Comparison of ENCODE assay signal across 9 cellular contexts in genomic region chr2:20641123-20641985, GRCh38. TPM values are rescaled to one million over a fixed set of nuclear protein-coding genes. Genes with fewer than 3 reads are reported as not detected.
DNase-seq lines count a peak whose midpoint lies in the region; TF ChIP-seq lines count a peak whose summit lies in the region.
"Had no signal": no experiment of that assay in that cellular context is flagged by ENCODE, and none has a peak within 500 bp of the region (broad histone marks: within the 10 kb centered on the region; RNA-seq: fewer than 3 reads in every experiment).

No MANE protein-coding gene starts in this region.

- H3K9me3 ChIP-seq in BLaER1 (no peaks in the 10 kb centered on the region), adrenal gland (replicated peaks in 1 of 3) (no peaks in the 10 kb centered on the region), osteoblast (ENCODE audit: low read depth, low read length) (no peaks in the 10 kb centered on the region)

- no peak overlapping the region for H3K4me3 ChIP-seq in BLaER1
- H3K4me3 ChIP-seq in adrenal gland, result no peak overlapping the region
- H3K4me3 ChIP-seq in fibroblast of pulmonary artery (replicated peaks; ENCODE audit: low read depth, low read length), result no peak overlapping the region
- no peak overlapping the region for H3K4me3 ChIP-seq in osteoblast (ENCODE audit: insufficient read depth, low read length)
- H3K4me3 ChIP-seq: hepatocyte had no signal

- H3K4me2 ChIP-seq in BLaER1, result peak overlapping the region; percentile 66
- H3K4me2 ChIP-seq in osteoblast (ENCODE audit: insufficient read depth, low read length), result no peak overlapping the region
- H3K4me2 ChIP-seq: hepatocyte had no signal

- WGBS in adrenal gland, 4 donors, result 39 to 69% (median 44%) methylated on average over 18 to 23 of the region's 23 CpGs

- intact Hi-C loops in adrenal gland (cut with DNase I), result loop anchor here in 1 of 2 donors (10.0 kb wide), 1 partner anchor 267 kb away; no protein-coding TSS in a partner anchor

- H4K20me1 ChIP-seq in BLaER1 (peaks cover 53% of the 10 kb centered on the region), osteoblast (ENCODE audit: insufficient read depth, low read length) (peaks cover 29% of the 10 kb centered on the region)

- peak overlapping the region; percentile 16; the same call in 1 of the 2 replicates for H3K9ac ChIP-seq in BLaER1

- DNase-seq in adrenal gland (peak; percentile 92 to 99 (median 98)), fibroblast of pulmonary artery (ENCODE audit: low read depth) (peak; percentile 32), osteoblast (ENCODE audit: insufficient read length, low spot score, missing footprints) (peak; percentile 97), amniotic stem cell (lab: John Stamatoyannopoulos, UW) (no peak)
- DNase-seq in activated effector memory CD4-positive, alpha-beta T cell treated with anti-CD3 and anti-CD28 coated beads, Interleukin-2, amount 50 U/mL, for 16 hours, result no peak
- DNase-seq in activated CD4-positive, CD25-positive, alpha-beta regulatory T cell treated with anti-CD3 and anti-CD28 coated beads, Interleukin-2, amount 50 U/mL, for 72 hours, result no peak
- no peak for DNase-seq in stimulated activated CD4-positive, alpha-beta T cell treated with anti-CD3 and anti-CD28 coated beads, Interleukin-12 subunit alpha, Interleukin-12 subunit beta, amount 100 ng/mL, for 4 hours

- no peak overlapping the region for H2AFZ ChIP-seq in osteoblast (ENCODE audit: low read length)
- H2AFZ ChIP-seq: hepatocyte had no signal

- TF ChIP-seq CTCF in adrenal gland (IDR thresholded peaks at IDR 0.05) (no peak), fibroblast of pulmonary artery (IDR thresholded peaks at IDR 0.05; ENCODE audit: low read length, missing control alignments) (no peak), osteoblast (IDR thresholded peaks at IDR 0.05; ENCODE audit: extremely low read depth, low read depth, low read length) (no peak)

- TF ChIP-seq POLR2A in adrenal gland (IDR thresholded peaks at IDR 0.05), result peak; percentile 66 to 94

- H3K36me3 ChIP-seq in BLaER1 (peaks cover 71% of the 10 kb centered on the region), adrenal gland (replicated peaks in 1 of 2) (peaks cover 0 to 43% of the 10 kb centered on the region in 2 donors), osteoblast (ENCODE audit: insufficient read depth, low read length) (peaks cover 34% of the 10 kb centered on the region)

- H3K4me1 ChIP-seq in BLaER1, result peaks cover 54% of the 10 kb centered on the region
- H3K4me1 ChIP-seq in adrenal gland (replicated peaks in 1 of 2), result peaks cover 15 to 35% of the 10 kb centered on the region in 2 donors
- peaks cover 11% of the 10 kb centered on the region for H3K4me1 ChIP-seq in osteoblast (ENCODE audit: insufficient read depth, low read length)

- H3K27ac ChIP-seq in BLaER1, result peak overlapping the region; percentile 42; the same call in 1 of the 2 replicates
- peak overlapping the region; percentile 84 to 97 (median 96) for H3K27ac ChIP-seq in adrenal gland
- H3K27ac ChIP-seq in osteoblast (ENCODE audit: low read depth, low read length), result peak overlapping the region; percentile 78
- H3K27ac ChIP-seq: hepatocyte had no signal

- no peaks in the 10 kb centered on the region for H3K27me3 ChIP-seq in BLaER1
- H3K27me3 ChIP-seq in adrenal gland, result no peaks in the 10 kb centered on the region
- H3K27me3 ChIP-seq in osteoblast (ENCODE audit: insufficient read depth, low read length), result no peaks in the 10 kb centered on the region
- H3K27me3 ChIP-seq: hepatocyte had no signal

- H3K79me2 ChIP-seq in osteoblast (ENCODE audit: insufficient read depth, low read length), result peaks cover 22% of the 10 kb centered on the region
- H3K79me2 ChIP-seq: hepatocyte had no signal

RNA-seq across cellular contexts. Expression of gene HS1BP3, which starts 9.5 kb away (rescaled TPM):
- total RNA-seq in adrenal gland (10 to 100 TPM; 33.0 to 50.1 (median 42.9) TPM), osteoblast (47.4 and 47.8 TPM in 2 replicates)
- polyA plus RNA-seq in adrenal gland, result 10 to 100 TPM; 23.7 to 44.2 (median 29.2) TPM

RNA-seq across cellular contexts. Expression of gene GDF7, which starts 25.6 kb away (rescaled TPM):
- total RNA-seq in adrenal gland, result 1 to 10 TPM in 3 of 8 donors, under 1 TPM in 5; 0.17 to 1.8 (median 0.51) TPM
- under 1 TPM; 0.22 to 0.30 (median 0.24) TPM for polyA plus RNA-seq in adrenal gland
- total RNA-seq in osteoblast, result under 0.01 TPM in 1 of 2 replicates, not detected in the other

Comparison
In these comparisons a context has a peak if more than half of its experiments do, and no peak if none do; other contexts are left out.
1. H3K27ac ChIP-seq: peak in every context shown above with its lines; median percentile 96 in adrenal gland; 78 in osteoblast; 42 in BLaER1.
2. DNase-seq: peak in adrenal gland (7 of 7), fibroblast of pulmonary artery (single experiment) and osteoblast (single experiment); none in activated effector memory CD4-positive, alpha-beta T cell treated with anti-CD3 and anti-CD28 coated beads, Interleukin-2, amount 50 U/mL, for 16 hours (single experiment), activated CD4-positive, CD25-positive, alpha-beta regulatory T cell treated with anti-CD3 and anti-CD28 coated beads, Interleukin-2, amount 50 U/mL, for 72 hours (single experiment), amniotic stem cell (single experiment) and stimulated activated CD4-positive, alpha-beta T cell treated with anti-CD3 and anti-CD28 coated beads, Interleukin-12 subunit alpha, Interleukin-12 subunit beta, amount 100 ng/mL, for 4 hours (single experiment).